8 cellular contexts compared by ENCODE assay signal in the genomic region with DNA sequence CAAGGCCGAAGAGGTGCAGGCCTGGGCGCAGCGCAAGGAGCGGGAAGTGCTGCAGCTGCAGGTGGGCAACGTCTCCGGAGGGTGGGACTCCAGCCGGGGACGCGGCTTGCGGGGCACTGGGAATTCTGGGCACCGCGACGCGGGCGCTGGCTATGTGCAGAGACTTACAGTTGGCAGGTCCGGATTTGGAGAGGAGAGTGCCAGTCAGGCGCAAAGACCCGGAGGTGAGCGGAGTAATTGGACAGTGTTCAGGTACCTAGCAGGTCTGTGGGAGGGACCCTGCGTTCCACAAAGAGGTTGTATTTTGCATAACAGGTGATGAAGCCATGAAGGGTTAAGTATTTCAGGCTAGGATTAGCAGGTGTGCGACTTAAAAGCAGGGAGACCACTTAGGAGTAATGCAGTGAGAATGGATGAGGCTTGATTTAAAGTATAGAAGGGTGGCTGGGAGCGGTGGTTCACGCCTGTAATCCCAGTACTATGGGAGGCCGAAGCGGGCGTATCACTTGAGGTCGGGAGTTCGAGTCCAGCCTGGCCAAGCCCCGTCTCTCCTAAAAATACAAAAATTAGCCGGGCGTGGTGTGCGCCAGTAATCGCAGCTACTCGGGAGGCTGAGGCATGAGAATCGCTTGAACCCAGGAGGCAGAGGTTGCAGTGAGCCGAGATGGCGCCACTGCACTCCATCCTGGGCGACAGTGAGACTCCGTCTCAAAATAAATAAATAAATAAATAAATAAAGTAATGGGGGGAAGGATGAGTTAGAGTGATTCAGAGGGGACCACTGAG. TPM values are rescaled to one million over a fixed set of nuclear protein-coding genes. Genes with fewer than 3 reads are reported as not detected.
DNase-seq lines count a peak whose midpoint lies in the region; ATAC-seq and TF ChIP-seq lines count a peak whose summit lies in the region.

No MANE protein-coding gene starts in this region.

- ATAC-seq in gastroesophageal sphincter (no peak), GM18520 (IDR thresholded peaks at IDR 0.05; ENCODE audit: unreplicated experiment) (no peak)

- POLR2A ChIA-PET in activated CD4-positive, alpha-beta T cell treated with anti-CD3 and anti-CD28 coated beads, Interleukin-2, amount 10 ng/mL, durations not matched to agents 7 days and 5 days (lab: Charles Lee): no interaction called here

- peak; percentile 56 for DNase-seq in GM13977 (ENCODE audit: low spot score)
- DNase-seq in NCI-H1048 (lab: John Stamatoyannopoulos, UW): peak; percentile 15
- peak; percentile 21 for DNase-seq in activated CD4-positive, alpha-beta T cell treated with anti-CD3 and anti-CD28 coated beads, Interleukin-2, amount 10 ng/mL, durations not matched to agents 7 days and 5 days
- DNase-seq in renal cortical epithelial cell (ENCODE audit: low read depth): peak; percentile 47
- no peak for DNase-seq in T1000 (lab: John Stamatoyannopoulos, UW)
- no peak for DNase-seq in activated gamma-delta T cell treated with Interleukin-2 at 50 U/mL for 16 hours

- peaks cover 0 to 47% (median 17%) of the 10 kb centered on the region in 3 donors for H3K4me1 ChIP-seq in gastroesophageal sphincter

- peaks cover 0 to 33% of the 10 kb centered on the region in 2 donors for H3K36me3 ChIP-seq in gastroesophageal sphincter

- WGBS in gastroesophageal sphincter (ENCODE audit: low coverage in 1 of 2), 2 donors: 52 to 69% methylated on average over 3 to 14 of the region's 39 CpGs

- peaks cover 40% of the 10 kb centered on the region for H3K4me1 Mint-ChIP-seq in activated CD4-positive, alpha-beta T cell treated with anti-CD3 and anti-CD28 coated beads, Interleukin-2, amount 10 ng/mL, durations not matched to agents 7 days and 5 days

- no peak for TF ChIP-seq EP300 in gastroesophageal sphincter (IDR thresholded peaks at IDR 0.05)

- peak overlapping the region; percentile 89 for H3K4me3 Mint-ChIP-seq in activated CD4-positive, alpha-beta T cell treated with anti-CD3 and anti-CD28 coated beads, Interleukin-2, amount 10 ng/mL, durations not matched to agents 7 days and 5 days

- no peak for TF ChIP-seq CTCF in GM13977 (IDR thresholded peaks at IDR 0.05; ENCODE audit: extremely low read depth, insufficient read depth, missing control alignments)
- TF ChIP-seq CTCF in gastroesophageal sphincter (IDR thresholded peaks at IDR 0.05): no peak

- H3K27ac Mint-ChIP-seq in activated CD4-positive, alpha-beta T cell treated with anti-CD3 and anti-CD28 coated beads, Interleukin-2, amount 10 ng/mL, durations not matched to agents 7 days and 5 days: peak overlapping the region; percentile 76

- H3K4me3 ChIP-seq in gastroesophageal sphincter: peak overlapping the region; percentile 74 to 79

- H3K27me3 Mint-ChIP-seq in activated CD4-positive, alpha-beta T cell treated with anti-CD3 and anti-CD28 coated beads, Interleukin-2, amount 10 ng/mL, durations not matched to agents 7 days and 5 days: no peaks in the 10 kb centered on the region

- TF ChIP-seq POLR2A in gastroesophageal sphincter (IDR thresholded peaks at IDR 0.05): no peak

- in situ Hi-C loops in GM13977 (cut with MboI; ENCODE audit: low pct_unique_long_range_greater_than_20kb, low sequenced_read_pairs, unreplicated experiment): no loop called here

- CTCF ChIA-PET in activated CD4-positive, alpha-beta T cell treated with anti-CD3 and anti-CD28 coated beads, Interleukin-2, amount 10 ng/mL, durations not matched to agents 7 days and 5 days (lab: Charles Lee): no interaction called here

- H3K9me3 Mint-ChIP-seq in activated CD4-positive, alpha-beta T cell treated with anti-CD3 and anti-CD28 coated beads, Interleukin-2, amount 10 ng/mL, durations not matched to agents 7 days and 5 days: no peaks in the 10 kb centered on the region

- H3K36me3 Mint-ChIP-seq in activated CD4-positive, alpha-beta T cell treated with anti-CD3 and anti-CD28 coated beads, Interleukin-2, amount 10 ng/mL, durations not matched to agents 7 days and 5 days (ENCODE audit: low read depth): peaks cover 17% of the 10 kb centered on the region

- peak overlapping the region; percentile 67 to 96 (median 93) for H3K27ac ChIP-seq in gastroesophageal sphincter

- no peaks in the 10 kb centered on the region for H3K9me3 ChIP-seq in gastroesophageal sphincter

- no peaks in the 10 kb centered on the region for H3K27me3 ChIP-seq in gastroesophageal sphincter

RNA-seq across cellular contexts. Expression of gene MRPS26, which starts 1.0 kb away (rescaled TPM):
- total RNA-seq in activated CD4-positive, alpha-beta T cell treated with anti-CD3 and anti-CD28 coated beads, Interleukin-2, amount 10 ng/mL, durations not matched to agents 7 days and 5 days: 10 to 100 TPM; 30.6 to 37.2 TPM
- total RNA-seq in gastroesophageal sphincter (10 to 100 TPM; 67.3 to 80.8 (median 72.7) TPM), renal cortical epithelial cell (31.2 and 36.6 TPM in 2 replicates)

RNA-seq across cellular contexts. Expression of gene GNRH2, which starts 3.4 kb away (rescaled TPM):
- total RNA-seq in activated CD4-positive, alpha-beta T cell treated with anti-CD3 and anti-CD28 coated beads, Interleukin-2, amount 10 ng/mL, durations not matched to agents 7 days and 5 days: 1 to 10 TPM; 1.2 to 2.0 TPM
- total RNA-seq in gastroesophageal sphincter (under 1 TPM in 1 of 4 donors, not detected in 3; 0.54 TPM), renal cortical epithelial cell (not detected in 2 replicates)

RNA-seq across cellular contexts. Expression of gene OXT, which starts 24.6 kb away (rescaled TPM):
- total RNA-seq in activated CD4-positive, alpha-beta T cell treated with anti-CD3 and anti-CD28 coated beads, Interleukin-2, amount 10 ng/mL, durations not matched to agents 7 days and 5 days: not detected
- total RNA-seq in gastroesophageal sphincter: not detected
- total RNA-seq in renal cortical epithelial cell: not detected in 2 replicates

RNA-seq across cellular contexts. Expression of gene AVP, which starts 37.7 kb away (rescaled TPM):
- total RNA-seq in activated CD4-positive, alpha-beta T cell treated with anti-CD3 and anti-CD28 coated beads, Interleukin-2, amount 10 ng/mL, durations not matched to agents 7 days and 5 days: not detected
- not detected for total RNA-seq in gastroesophageal sphincter
- total RNA-seq in renal cortical epithelial cell: not detected in 2 replicates

Comparison
In these comparisons a context has a peak if more than half of its experiments do, and no peak if none do; other contexts are left out.
1. DNase-seq: peak in GM13977 (single experiment), NCI-H1048 (single experiment), activated CD4-positive, alpha-beta T cell treated with anti-CD3 and anti-CD28 coated beads, Interleukin-2, amount 10 ng/mL, durations not matched to agents 7 days and 5 days (single experiment) and renal cortical epithelial cell (single experiment); none in T1000 (single experiment) and activated gamma-delta T cell treated with Interleukin-2 at 50 U/mL for 16 hours (single experiment).